In genomic region chr10:5638494-5638893, GRCh38 we compare ENCODE assay signal across 2 cellular contexts.
TF ChIP-seq lines count a peak whose summit lies in the region.

No MANE protein-coding gene starts in this region.

TF ChIP-seq in K562, 482 proteins besides CTCF, POLR2A, EP300 and RAD21:
- no peak for TF ChIP-seq TAF1 (IDR thresholded peaks at IDR 0.05; ENCODE audit: control insufficient read depth, extremely low read depth, insufficient read depth, low read length, severe bottlenecking)
- TF ChIP-seq ZFP36 (IDR thresholded peaks at IDR 0.05; ENCODE audit: low read depth, low read length, partially characterized antibody) = peak; percentile 4

TF ChIP-seq in liver, 16 proteins besides CTCF, POLR2A, EP300 and RAD21:
- TF ChIP-seq REST (IDR thresholded peaks at IDR 0.05) (peak; percentile 42), ATF3 (IDR thresholded peaks at IDR 0.05) (no peak), FOXA1 (IDR thresholded peaks at IDR 0.05) (no peak), FOXA2 (IDR thresholded peaks at IDR 0.05) (no peak)
